Comparison of ENCODE assay signal across 16 cellular contexts in the genomic region with DNA sequence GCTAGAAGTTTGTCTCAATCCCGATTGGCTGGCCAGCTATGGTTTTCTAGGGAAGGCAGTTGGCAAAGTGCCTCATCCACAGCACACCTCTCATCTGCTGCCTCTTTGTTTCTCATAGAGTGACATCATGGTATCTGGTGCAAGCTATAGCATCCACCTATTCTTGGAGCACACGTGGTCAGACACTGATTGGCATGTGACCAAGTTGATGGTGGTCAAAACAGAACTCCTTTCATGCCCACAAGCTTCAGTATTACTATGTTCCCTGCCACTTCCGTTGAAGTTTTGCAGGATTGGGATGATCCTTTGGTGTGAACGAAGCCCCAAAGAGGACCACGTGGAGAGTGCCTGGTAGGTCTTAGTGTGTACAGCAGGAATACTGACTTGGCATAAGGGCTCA. TPM values are rescaled to one million over a fixed set of nuclear protein-coding genes. Genes with fewer than 3 reads are reported as not detected.
DNase-seq lines count a peak whose midpoint lies in the region; ATAC-seq and TF ChIP-seq lines count a peak whose summit lies in the region.
"Had no signal": no experiment of that assay in that cellular context is flagged by ENCODE, and none has a peak within 500 bp of the region (broad histone marks: within the 10 kb centered on the region; RNA-seq: fewer than 3 reads in every experiment).

No MANE protein-coding gene starts in this region.

- TF ChIP-seq POLR2A in prostate gland (IDR thresholded peaks at IDR 0.05) = no peak

- DNase-seq in HT1080 (ENCODE audit: low read depth) (peak; percentile 12), SK-MEL-5 (ENCODE audit: low read depth, low spot score) (peak; percentile 94), ecto neural progenitor cell (ENCODE audit: low spot score) (peak; percentile 11), sciatic nerve (ENCODE audit: low spot score) (peak; percentile 15), occipital lobe (lab: John Stamatoyannopoulos, UW) (no peak), amygdala (lab: John Stamatoyannopoulos, UW) (no peak), prostate gland (ENCODE audit: low spot score) (no peak)
- DNase-seq: BE2C; Caco-2; CD4-positive, alpha-beta memory T cell; DND-41; GF-D8; HCEC 1CT; HFFc6 had no signal

- TF ChIP-seq CTCF in prostate gland (IDR thresholded peaks at IDR 0.05) = no peak

- H3K27me3 ChIP-seq in prostate gland (replicated peaks; ENCODE audit: insufficient read depth) = no peaks in the 10 kb centered on the region
- H3K27me3 ChIP-seq: BE2C had no signal

- no peak overlapping the region for H3K4me3 ChIP-seq in prostate gland
- H3K4me3 ChIP-seq: A549 had no signal

- no peak for ATAC-seq in sciatic nerve
- ATAC-seq: A549 had no signal

- no peaks in the 10 kb centered on the region for H3K36me3 ChIP-seq in prostate gland
- H3K36me3 ChIP-seq: BE2C had no signal

- no peak overlapping the region for H3K27ac ChIP-seq in prostate gland
- H3K27ac ChIP-seq: A549, C4-2B had no signal

- H3K9me3 ChIP-seq in prostate gland = no peaks in the 10 kb centered on the region
- H3K9me3 ChIP-seq: A549, BE2C, Caco-2 had no signal

- in situ Hi-C loops in SK-MEL-5 (cut with HindIII; ENCODE audit: low pct_unique_long_range_greater_than_20kb, low sequenced_read_pairs) = no loop called here

- intact Hi-C loops in sciatic nerve (cut with DNase I) = no loop called here
- intact Hi-C loops in prostate gland (cut with DNase I) = no loop called here

- 88% methylated on average over 5 of the region's 5 CpGs for WGBS in prostate gland

- no peaks in the 10 kb centered on the region for H3K4me1 ChIP-seq in prostate gland (replicated peaks)
- H3K4me1 ChIP-seq: A549, BE2C, Caco-2 had no signal

RNA-seq across cellular contexts. Expression of a gene that starts 28.8 kb away (rescaled TPM):
- 4.5 and 8.3 TPM in 2 replicates for total RNA-seq in HT1080 (2014; rRNA removed; shearing (Covaris generic))
- polyA plus RNA-seq in HT1080 (2015; cell fraction: cytosol; rRNA removed) = 5.8 and 7.4 TPM in 2 replicates
- polyA plus RNA-seq in HT1080 (2015; cell fraction: nucleus; rRNA removed) = 19.5 and 35.9 TPM in 2 replicates
- 10.8 and 12.2 TPM in 2 replicates for total RNA-seq in SK-MEL-5 (2014; rRNA removed; shearing (Covaris generic))
- 4.9 and 5.3 TPM in 2 replicates for polyA plus RNA-seq in SK-MEL-5 (2015; cell fraction: cytosol; rRNA removed)
- polyA plus RNA-seq in SK-MEL-5 (2015; cell fraction: nucleus; rRNA removed) = 167 and 178 TPM in 2 replicates
- total RNA-seq in sciatic nerve = 18.8 TPM
- total RNA-seq in occipital lobe = 22.3 TPM
- total RNA-seq in prostate gland = 10 to 100 TPM; 16.6 to 20.6 TPM

Comparison
In these comparisons a context has a peak if more than half of its experiments do, and no peak if none do; other contexts are left out.
1. DNase-seq: peak in HT1080 (single experiment), SK-MEL-5 (single experiment), ecto neural progenitor cell (single experiment) and sciatic nerve (single experiment); none in occipital lobe (single experiment), amygdala (0 of 56) and prostate gland (single experiment).